In genomic region chr17:18194804-18195203, GRCh38 we compare ENCODE assay signal across 22 cellular contexts.
"Had no signal": no experiment of that assay in that cellular context is flagged by ENCODE, and none has a peak within 500 bp of the region (broad histone marks: within the 10 kb centered on the region; RNA-seq: fewer than 3 reads in every experiment).

No MANE protein-coding gene starts in this region.

- H3K27me3 Mint-ChIP-seq: activated B cell treated with CpG ODN at 0.5 μM for 24 hours; activated CD4-positive, alpha-beta T cell treated with anti-CD3 and anti-CD28 coated beads for 36 hours; central memory CD8-positive, alpha-beta T cell; naive B cell had no signal

- H3K4me3 Mint-ChIP-seq: activated B cell treated with CpG ODN at 0.5 μM for 24 hours; activated CD4-positive, alpha-beta T cell treated with anti-CD3 and anti-CD28 coated beads for 36 hours; activated T-helper 1 cell treated with anti-CD3 and anti-CD28 coated beads, Interleukin-12 subunit alpha, Interleukin-12 subunit beta, Interleukin-2, Interleukin-4 antibody, amounts not matched to agents 30 ng/mL and 10 ng/mL and 1 ng/mL, durations not matched to agents 14 hours and 24 hours and 36 hours; central memory CD8-positive, alpha-beta T cell; naive B cell had no signal

- H3K27ac Mint-ChIP-seq: activated B cell treated with CpG ODN at 0.5 μM for 24 hours; activated CD4-positive, alpha-beta T cell treated with anti-CD3 and anti-CD28 coated beads for 36 hours; activated T-helper 1 cell treated with anti-CD3 and anti-CD28 coated beads, Interleukin-12 subunit alpha, Interleukin-12 subunit beta, Interleukin-2, Interleukin-4 antibody, amounts not matched to agents 30 ng/mL and 10 ng/mL and 1 ng/mL, durations not matched to agents 14 hours and 24 hours and 36 hours had no signal

- H3K9me3 Mint-ChIP-seq: activated B cell treated with CpG ODN at 0.5 μM for 24 hours; activated T-helper 1 cell treated with anti-CD3 and anti-CD28 coated beads, Interleukin-12 subunit alpha, Interleukin-12 subunit beta, Interleukin-2, Interleukin-4 antibody, amounts not matched to agents 30 ng/mL and 10 ng/mL and 1 ng/mL, durations not matched to agents 14 hours and 24 hours and 36 hours; central memory CD8-positive, alpha-beta T cell; naive B cell; neural crest cell had no signal

- ATAC-seq: activated CD4-positive, alpha-beta T cell treated with anti-CD3 and anti-CD28 coated beads for 36 hours; left lobe of liver; lower lobe of right lung; stimulated activated naive CD8-positive, alpha-beta T cell treated with anti-CD3 and anti-CD28 coated beads, Interleukin-15, Interleukin-2, amounts not matched to agents 100 U/mL and 50 U/mL, for 24 hours had no signal

- H3K4me3 ChIP-seq: ascending aorta, heart left ventricle, lower lobe of right lung, tibial artery had no signal

- H3K9me3 ChIP-seq: ascending aorta, heart left ventricle, lower lobe of right lung, tibial artery had no signal

- H3K27me3 ChIP-seq: ascending aorta, brain microvascular endothelial cell, heart left ventricle, tibial artery had no signal

- FAIRE-seq: colon, islet of Langerhans had no signal

- H3K27ac ChIP-seq: ascending aorta, brain microvascular endothelial cell, heart left ventricle, lower lobe of right lung, tibial artery had no signal

- DNase-seq: activated B cell treated with CpG ODN at 0.5 μM for 24 hours; activated CD4-positive, alpha-beta T cell treated with anti-CD3 and anti-CD28 coated beads for 36 hours; activated CD4-positive, alpha-beta T cell treated with anti-CD3 and anti-CD28 coated beads, Interleukin-2, amount 50 U/mL, for 48 hours; activated CD8-positive, alpha-beta memory T cell treated with anti-CD3 and anti-CD28 coated beads, Interleukin-2, amount 50 U/mL, for 48 hours; activated gamma-delta T cell; activated naive CD4-positive, alpha-beta T cell treated with anti-CD3 and anti-CD28 coated beads, Interleukin-2, amount 50 U/mL, for 16 hours; brain microvascular endothelial cell; heart left ventricle; lower lobe of right lung; naive B cell; stimulated activated CD4-positive, alpha-beta T cell treated with anti-CD3 and anti-CD28 coated beads, Interleukin-4, amount 100 ng/mL, for 24 hours; stimulated activated naive CD8-positive, alpha-beta T cell treated with anti-CD3 and anti-CD28 coated beads, Interleukin-15, Interleukin-2, amounts not matched to agents 100 U/mL and 50 U/mL, for 24 hours; T-helper 1 cell; T-helper 9 cell; tibial artery had no signal
